In genomic region chr12:109612975-109613502, GRCh38 we compare ENCODE assay signal across 11 cellular contexts. TPM values are rescaled to one million over a fixed set of nuclear protein-coding genes. Genes with fewer than 3 reads are reported as not detected.
DNase-seq lines count a peak whose midpoint lies in the region; ATAC-seq and TF ChIP-seq lines count a peak whose summit lies in the region.
"Had no signal": no experiment of that assay in that cellular context is flagged by ENCODE, and none has a peak within 500 bp of the region (broad histone marks: within the 10 kb centered on the region; RNA-seq: fewer than 3 reads in every experiment).

No MANE protein-coding gene starts in this region.

- no TSS peak for BruUV-seq in PC-3 (replicated peaks; lab: Mats Ljungman, UMichigan)

- no peak overlapping the region for H3K4me2 ChIP-seq in PC-3 (ENCODE audit: low read length)

- H3K27ac ChIP-seq in left ventricle myocardium inferior (replicated peaks) = no peak overlapping the region
- no peak overlapping the region for H3K27ac ChIP-seq in right cardiac atrium (ENCODE audit: low read length)
- no peak overlapping the region for H3K27ac ChIP-seq in PC-3 (ENCODE audit: low read length)

- no peaks in the 10 kb centered on the region for H3K36me3 ChIP-seq in left ventricle myocardium inferior
- H3K36me3 ChIP-seq in PC-3 (ENCODE audit: low read depth, low read length) = no peaks in the 10 kb centered on the region
- H3K36me3 ChIP-seq: MG63 had no signal

- H3K4me1 ChIP-seq in left ventricle myocardium inferior (no peaks in the 10 kb centered on the region), right cardiac atrium (ENCODE audit: control insufficient read depth, insufficient read depth, low read length) (no peaks in the 10 kb centered on the region), PC-3 (ENCODE audit: insufficient read depth, low read length) (no peaks in the 10 kb centered on the region)

- intact Hi-C loops in left ventricle myocardium inferior (cut with micrococcal nuclease) = no loop called here
- intact Hi-C loops in right cardiac atrium (cut with DNase I) = no loop called here
- intact Hi-C loops in PC-3 (cut with micrococcal nuclease) = no loop called here

- no peaks in the 10 kb centered on the region for H3F3A ChIP-seq in PC-3 (ENCODE audit: low read length, unreplicated experiment)

- no peak for DNase-seq in left ventricle myocardium inferior
- no peak for DNase-seq in right cardiac atrium
- peak; percentile 63 for DNase-seq in PC-3
- peak; percentile 36 for DNase-seq in fibroblast of pulmonary artery (ENCODE audit: low read depth)
- DNase-seq in nucleus accumbens (lab: John Stamatoyannopoulos, UW) = no peak
- no peak for DNase-seq in NCI-H345 treated with DMSO at 0.1 percent for 48 hours (lab: John Stamatoyannopoulos, UW; ENCODE audit: unreplicated experiment)
- no peak for DNase-seq in DMS79 treated with DMSO at 0.1 percent for 48 hours (lab: John Stamatoyannopoulos, UW)
- DNase-seq: MG63; stimulated activated CD4-positive, alpha-beta T cell treated with anti-CD3 and anti-CD28 coated beads, Interleukin-2, amount 100 ng/mL, for 24 hours had no signal

- peaks cover 82% of the 10 kb centered on the region for H3K27me3 ChIP-seq in left ventricle myocardium inferior (ENCODE audit: low read depth)
- no peaks in the 10 kb centered on the region for H3K27me3 ChIP-seq in right cardiac atrium (ENCODE audit: control insufficient read depth, insufficient read depth)
- H3K27me3 ChIP-seq in PC-3 (ENCODE audit: low read length) = peaks cover 27% of the 10 kb centered on the region

- no peaks in the 10 kb centered on the region for H4K20me1 ChIP-seq in PC-3 (ENCODE audit: low read length)

- ATAC-seq in right cardiac atrium = no peak
- ATAC-seq in PC-3 = peak; percentile 79
- no peak for ATAC-seq in HG03520 (IDR thresholded peaks at IDR 0.05; ENCODE audit: unreplicated experiment)

- H3K9me2 ChIP-seq in PC-3 (replicated peaks; ENCODE audit: low read length) = no peaks in the 10 kb centered on the region

- H2AFZ ChIP-seq in PC-3 (ENCODE audit: low read length) = no peak overlapping the region

- no peaks in the 10 kb centered on the region for H3K79me2 ChIP-seq in PC-3 (ENCODE audit: low read length)

- TF ChIP-seq CTCF in left ventricle myocardium inferior (IDR thresholded peaks at IDR 0.05; ENCODE audit: borderline replicate concordance) = peak; percentile 22
- TF ChIP-seq CTCF in PC-3 (conservative IDR thresholded peaks at IDR 0.05; ENCODE audit: low read depth, low read length) = peak; percentile 67
- peak; percentile 40 for TF ChIP-seq CTCF in fibroblast of pulmonary artery (IDR thresholded peaks at IDR 0.05; ENCODE audit: low read length, missing control alignments)

- H3K4me3 ChIP-seq in left ventricle myocardium inferior (no peak overlapping the region), right cardiac atrium (ENCODE audit: low read length) (no peak overlapping the region), PC-3 (ENCODE audit: low read length) (no peak overlapping the region), fibroblast of pulmonary artery (replicated peaks; ENCODE audit: low read depth, low read length) (no peak overlapping the region)
- H3K4me3 ChIP-seq: lung, MG63 had no signal

- WGBS in right cardiac atrium = 55% methylated on average over 5 of the region's 5 CpGs

- CTCF ChIA-PET in PC-3 (lab: Charles Lee) = interaction anchor here (1.7 kb wide), 1 partner anchor 15 kb away, joined by 4 read pairs; no protein-coding TSS in a partner anchor

- POLR2A ChIA-PET in PC-3 (lab: Charles Lee; ENCODE audit: unreplicated experiment) = no interaction called here

- H3K9ac ChIP-seq in PC-3 (ENCODE audit: low read length) = no peak overlapping the region

- H3K9me3 ChIP-seq in left ventricle myocardium inferior (replicated peaks) (no peaks in the 10 kb centered on the region), right cardiac atrium (ENCODE audit: control insufficient read depth, low read length) (no peaks in the 10 kb centered on the region), PC-3 (ENCODE audit: low read length) (no peaks in the 10 kb centered on the region)
- H3K9me3 ChIP-seq: MG63 had no signal

RNA-seq across cellular contexts. Expression of gene MVK, which starts 39.4 kb away (rescaled TPM):
- total RNA-seq in left ventricle myocardium inferior (8.4 TPM), right cardiac atrium (10 to 100 TPM in 1 of 4 donors, 1 to 10 TPM in 3; 5.8 to 10.2 (median 6.9) TPM), PC-3 (2014; rRNA removed) (47.8 and 52.2 TPM in 2 replicates)
- polyA plus RNA-seq in right cardiac atrium = 9.6 TPM

RNA-seq across cellular contexts. Expression of gene MMAB, which starts 39.7 kb away (rescaled TPM):
- total RNA-seq in left ventricle myocardium inferior (55.4 TPM), right cardiac atrium (10 to 100 TPM; 37.0 to 50.7 (median 42.2) TPM), PC-3 (2014; rRNA removed) (83.0 and 83.5 TPM in 2 replicates)
- polyA plus RNA-seq in right cardiac atrium = 46.9 TPM

Comparison
In these comparisons a context has a peak if more than half of its experiments do, and no peak if none do; other contexts are left out.
1. DNase-seq: peak in PC-3 (single experiment) and fibroblast of pulmonary artery (single experiment); none in left ventricle myocardium inferior (single experiment), right cardiac atrium (0 of 3), nucleus accumbens (0 of 56), NCI-H345 treated with DMSO at 0.1 percent for 48 hours (single experiment) and DMS79 treated with DMSO at 0.1 percent for 48 hours (single experiment).
2. Peak in every context shown above with its lines, with median percentiles within 50 percentile points of each other: CTCF ChIP-seq.